Comparison of ENCODE assay signal across 8 cellular contexts in genomic region chr22:30763815-30764686, GRCh38.
DNase-seq lines count a peak whose midpoint lies in the region; ATAC-seq and TF ChIP-seq lines count a peak whose summit lies in the region.

No MANE protein-coding gene starts in this region.

- ATAC-seq in DND-41 (ENCODE audit: insufficient read depth, low read depth) (peak; percentile 65; the same call in 2 of the 3 replicates), HG02678 (IDR thresholded peaks at IDR 0.05; ENCODE audit: unreplicated experiment) (no peak), HG02981 (IDR thresholded peaks at IDR 0.05; ENCODE audit: unreplicated experiment) (no peak)
- peak; percentile 87 to 91 for ATAC-seq in activated naive CD4-positive, alpha-beta T cell treated with anti-CD3 and anti-CD28 coated beads, Interleukin-2, amount 50 U/mL, for 72 hours

- H4K20me1 ChIP-seq in DND-41 (ENCODE audit: insufficient read depth, low read length) (no peaks in the 10 kb centered on the region), PC-9 (ENCODE audit: insufficient read depth) (no peaks in the 10 kb centered on the region)

- CTCF ChIA-PET in PC-9 (lab: Charles Lee), result interaction anchor here (0.6 to 2.2 kb wide), 7 partner anchors 39 to 158 kb away, joined by 3 to 29 read pairs (median 4); no protein-coding TSS in a partner anchor

- H3K9ac ChIP-seq in DND-41 (ENCODE audit: low read depth, low read length), result no peak overlapping the region

- H3K9me3 ChIP-seq in DND-41 (ENCODE audit: insufficient read depth, low read length, severe bottlenecking) (no peaks in the 10 kb centered on the region), PC-9 (ENCODE audit: insufficient read depth, low read depth) (no peaks in the 10 kb centered on the region), left ventricle myocardium inferior (replicated peaks) (no peaks in the 10 kb centered on the region)

- no peaks in the 10 kb centered on the region for H3K9me2 ChIP-seq in PC-9 (ENCODE audit: insufficient read depth)

- H3K9me3 Mint-ChIP-seq in activated naive CD4-positive, alpha-beta T cell treated with anti-CD3 and anti-CD28 coated beads, Interleukin-2, amount 50 U/mL, for 72 hours, result no peaks in the 10 kb centered on the region

- H3K4me2 ChIP-seq in DND-41 (ENCODE audit: insufficient read depth, low read length), result no peak overlapping the region
- H3K4me2 ChIP-seq in PC-9, result peak overlapping the region; percentile 44

- no peak overlapping the region for H3K27ac ChIP-seq in DND-41 (ENCODE audit: low read length)
- H3K27ac ChIP-seq in PC-9, result 0 out of 2 replicates have a peak overlapping the region, but pooled peaks have one; percentile 19
- H3K27ac ChIP-seq in left ventricle myocardium inferior (replicated peaks), result no peak overlapping the region

- no TSS peak for BruUV-seq in PC-9 (replicated peaks; lab: Mats Ljungman, UMichigan)

- peak; percentile 48 for DNase-seq in DND-41
- peak; percentile 67 to 83 for DNase-seq in Kasumi-1 (lab: John Stamatoyannopoulos, UW)
- peak; percentile 69 to 86 for DNase-seq in PC-9
- DNase-seq in activated naive CD4-positive, alpha-beta T cell treated with anti-CD3 and anti-CD28 coated beads, Interleukin-2, amount 50 U/mL, for 72 hours (ENCODE audit: low spot score in 2 of 2), result peak in 1 of 2 donors; percentile 65
- DNase-seq in left ventricle myocardium inferior, result no peak
- peak; percentile 56 for DNase-seq in retinal pigment epithelial cell (ENCODE audit: low read depth)

- no peaks in the 10 kb centered on the region for H3K36me3 Mint-ChIP-seq in activated naive CD4-positive, alpha-beta T cell treated with anti-CD3 and anti-CD28 coated beads, Interleukin-2, amount 50 U/mL, for 72 hours

- H3K79me2 ChIP-seq in DND-41 (ENCODE audit: insufficient read depth, low read length), result no peaks in the 10 kb centered on the region
- no peaks in the 10 kb centered on the region for H3K79me2 ChIP-seq in PC-9 (ENCODE audit: low read depth)

- H2AFZ ChIP-seq in DND-41 (ENCODE audit: low read depth, low read length) (no peak overlapping the region), PC-9 (no peak overlapping the region)

- H3K27ac Mint-ChIP-seq in activated naive CD4-positive, alpha-beta T cell treated with anti-CD3 and anti-CD28 coated beads, Interleukin-2, amount 50 U/mL, for 72 hours, result no peak overlapping the region

- peak; percentile 73 for TF ChIP-seq CTCF in DND-41 (IDR thresholded peaks at IDR 0.05; ENCODE audit: borderline replicate concordance, extremely low read depth, low read length, poor library complexity, severe bottlenecking)
- TF ChIP-seq CTCF in PC-9 (conservative IDR thresholded peaks at IDR 0.05), result peak; percentile 94
- peak; percentile 69 for TF ChIP-seq CTCF in left ventricle myocardium inferior (IDR thresholded peaks at IDR 0.05; ENCODE audit: borderline replicate concordance)
- TF ChIP-seq CTCF in retinal pigment epithelial cell (conservative IDR thresholded peaks at IDR 0.05; ENCODE audit: low read depth, low read length), result peak; percentile 68

- H3K4me1 ChIP-seq in DND-41 (ENCODE audit: insufficient read depth, low read length), result no peaks in the 10 kb centered on the region
- H3K4me1 ChIP-seq in PC-9 (replicated peaks; ENCODE audit: insufficient read depth), result peaks cover 8% of the 10 kb centered on the region
- H3K4me1 ChIP-seq in left ventricle myocardium inferior, result peaks cover 6% of the 10 kb centered on the region

- intact Hi-C loops in PC-9 (cut with micrococcal nuclease; ENCODE audit: unreplicated experiment), result loop anchor here (1.0 to 5.0 kb wide), 4 partner anchors 67 to 323 kb away; no protein-coding TSS in a partner anchor
- intact Hi-C loops in left ventricle myocardium inferior (cut with micrococcal nuclease), result loop anchor here (5.0 kb wide), 1 partner anchor 153 kb away; no protein-coding TSS in a partner anchor

- no peaks in the 10 kb centered on the region for H3K36me3 ChIP-seq in DND-41 (ENCODE audit: insufficient read depth, low read length)
- no peaks in the 10 kb centered on the region for H3K36me3 ChIP-seq in PC-9 (ENCODE audit: low read depth)
- no peaks in the 10 kb centered on the region for H3K36me3 ChIP-seq in left ventricle myocardium inferior

- POLR2A ChIA-PET in PC-9 (lab: Charles Lee; ENCODE audit: unreplicated experiment), result no interaction called here

- peaks cover 4% of the 10 kb centered on the region for H3K27me3 ChIP-seq in DND-41 (ENCODE audit: insufficient read depth, low read length, poor library complexity)
- H3K27me3 ChIP-seq in PC-9 (ENCODE audit: insufficient read depth, low read depth), result no peaks in the 10 kb centered on the region
- H3K27me3 ChIP-seq in left ventricle myocardium inferior (ENCODE audit: low read depth), result no peaks in the 10 kb centered on the region

- H3K4me3 ChIP-seq in DND-41 (ENCODE audit: low read depth in 1 of 2, low read length in 2 of 2), result no peak overlapping the region
- H3K4me3 ChIP-seq in PC-9, result no peak overlapping the region
- no peak overlapping the region for H3K4me3 ChIP-seq in left ventricle myocardium inferior
- no peak overlapping the region for H3K4me3 ChIP-seq in retinal pigment epithelial cell (ENCODE audit: low read length)

- H3F3A ChIP-seq in PC-9 (ENCODE audit: insufficient read depth, low read depth), result peaks cover 3% of the 10 kb centered on the region; the same call in 1 of the 2 replicates

Comparison
In these comparisons a context has a peak if more than half of its experiments do, and no peak if none do; other contexts are left out.
1. ATAC-seq: peak in DND-41 (single experiment) and activated naive CD4-positive, alpha-beta T cell treated with anti-CD3 and anti-CD28 coated beads, Interleukin-2, amount 50 U/mL, for 72 hours (2 of 2); none in HG02678 (single experiment) and HG02981 (single experiment).
2. Peak in every context shown above with its lines, with median percentiles within 50 percentile points of each other: CTCF ChIP-seq.